ENCODE assay signal across 1 cellular context in the genomic region with DNA sequence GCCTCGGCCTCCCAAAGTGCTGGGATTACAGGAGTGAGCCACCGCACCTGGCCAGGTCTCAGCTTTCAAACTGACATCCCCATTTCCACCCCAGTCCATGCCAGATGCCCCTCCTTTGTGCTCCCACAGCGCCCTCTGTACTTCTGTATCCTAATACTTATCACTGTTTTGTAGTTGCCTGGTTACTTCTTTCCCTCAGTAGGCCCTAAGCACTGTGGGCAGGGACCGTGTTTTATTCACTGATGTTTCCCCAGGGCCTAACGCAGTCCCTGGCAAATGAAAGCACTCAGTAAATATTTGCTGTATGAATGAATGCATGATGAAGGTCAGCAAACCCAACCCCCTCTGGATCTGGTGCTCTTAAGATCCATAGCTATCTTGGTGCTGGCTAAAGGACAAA.
TF ChIP-seq lines count a peak whose summit lies in the region.

No MANE protein-coding gene starts in this region.

TF ChIP-seq in IMR-90, 13 proteins besides CTCF, POLR2A, EP300 and RAD21:
- TF ChIP-seq, protein P1, sequence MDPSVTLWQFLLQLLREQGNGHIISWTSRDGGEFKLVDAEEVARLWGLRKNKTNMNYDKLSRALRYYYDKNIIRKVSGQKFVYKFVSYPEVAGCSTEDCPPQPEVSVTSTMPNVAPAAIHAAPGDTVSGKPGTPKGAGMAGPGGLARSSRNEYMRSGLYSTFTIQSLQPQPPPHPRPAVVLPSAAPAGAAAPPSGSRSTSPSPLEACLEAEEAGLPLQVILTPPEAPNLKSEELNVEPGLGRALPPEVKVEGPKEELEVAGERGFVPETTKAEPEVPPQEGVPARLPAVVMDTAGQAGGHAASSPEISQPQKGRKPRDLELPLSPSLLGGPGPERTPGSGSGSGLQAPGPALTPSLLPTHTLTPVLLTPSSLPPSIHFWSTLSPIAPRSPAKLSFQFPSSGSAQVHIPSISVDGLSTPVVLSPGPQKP (IDR thresholded peaks at IDR 0.05; ENCODE audit: borderline replicate concordance, low read depth, low read length) = no peak
- TF ChIP-seq BHLHE40 (IDR thresholded peaks at IDR 0.05; ENCODE audit: low read depth, low read length) = no peak
- no peak for TF ChIP-seq NFE2L2 (IDR thresholded peaks at IDR 0.05; ENCODE audit: low read depth, low read length)
- TF ChIP-seq MXI1 (IDR thresholded peaks at IDR 0.05; ENCODE audit: borderline replicate concordance, low read depth, low read length) = no peak
- no peak for TF ChIP-seq FOS (IDR thresholded peaks at IDR 0.05; ENCODE audit: low read depth, low read length)
- TF ChIP-seq, protein P2, sequence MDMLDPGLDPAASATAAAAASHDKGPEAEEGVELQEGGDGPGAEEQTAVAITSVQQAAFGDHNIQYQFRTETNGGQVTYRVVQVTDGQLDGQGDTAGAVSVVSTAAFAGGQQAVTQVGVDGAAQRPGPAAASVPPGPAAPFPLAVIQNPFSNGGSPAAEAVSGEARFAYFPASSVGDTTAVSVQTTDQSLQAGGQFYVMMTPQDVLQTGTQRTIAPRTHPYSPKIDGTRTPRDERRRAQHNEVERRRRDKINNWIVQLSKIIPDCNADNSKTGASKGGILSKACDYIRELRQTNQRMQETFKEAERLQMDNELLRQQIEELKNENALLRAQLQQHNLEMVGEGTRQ (IDR thresholded peaks at IDR 0.05; ENCODE audit: low read depth, low read length) = no peak
- no peak for TF ChIP-seq CHD1 (IDR thresholded peaks at IDR 0.05; ENCODE audit: low read depth, low read length)
- no peak for TF ChIP-seq MAFK (IDR thresholded peaks at IDR 0.05; ENCODE audit: low read depth, low read length)
- TF ChIP-seq RCOR1 (IDR thresholded peaks at IDR 0.05; ENCODE audit: insufficient replicate concordance, low read length) = no peak
- no peak for TF ChIP-seq SMC3 (IDR thresholded peaks at IDR 0.05; ENCODE audit: low read depth, low read length)
- no peak for TF ChIP-seq MAZ (IDR thresholded peaks at IDR 0.05; ENCODE audit: borderline replicate concordance, low read depth, low read length)
- no peak for TF ChIP-seq CEBPB (IDR thresholded peaks at IDR 0.05; ENCODE audit: low read depth, low read length)
- TF ChIP-seq RFX5 (IDR thresholded peaks at IDR 0.05; ENCODE audit: low read depth, low read length) = no peak
